8 cellular contexts compared by ENCODE assay signal in genomic region chr5:32504923-32505596, GRCh38.
DNase-seq lines count a peak whose midpoint lies in the region; ATAC-seq, FAIRE-seq and TF ChIP-seq lines count a peak whose summit lies in the region.

No MANE protein-coding gene starts in this region.

- no peak overlapping the region for H3K9ac ChIP-seq in K562 (ENCODE audit: insufficient read depth in 1 of 2, low read depth in 2 of 2, low read length in 2 of 2)
- no peak overlapping the region for H3K9ac ChIP-seq in kidney (ENCODE audit: low read length in 2 of 2)

- H3K36me3 ChIP-seq in K562 (ENCODE audit: control insufficient read depth, insufficient read depth, low read length) (no peaks in the 10 kb centered on the region), kidney (ENCODE audit: control insufficient read depth in 1 of 2, insufficient read depth in 2 of 2, low read length in 2 of 2) (no peaks in the 10 kb centered on the region)

- no peak overlapping the region for H3K4me3 ChIP-seq in K562
- H3K4me3 ChIP-seq in kidney (ENCODE audit: low read length in 2 of 2): no peak overlapping the region

- H3K27ac ChIP-seq in K562 (ENCODE audit: extremely low read depth, low read depth, low read length): no peak overlapping the region
- H3K27ac ChIP-seq in kidney (ENCODE audit: low read depth in 2 of 2, low read length in 2 of 2): peak overlapping the region in 1 of 2 donors; percentile 45

- H3K27ac Mint-ChIP-seq in CD14-positive monocyte: peak overlapping the region in 3 of 7 donors; percentile 3 to 25 (median 5)

- H3K27me3 Mint-ChIP-seq in CD14-positive monocyte (ENCODE audit: low read depth in 3 of 3): peaks cover 8 to 19% (median 13%) of the 10 kb centered on the region in 3 donors

- peak overlapping the region in 1 of 2 donors; percentile 63 for H3K4me3 Mint-ChIP-seq in CD14-positive monocyte

- TF ChIP-seq CTCF in K562 (IDR thresholded peaks at IDR 0.05 in 2 of 3, conservative IDR thresholded peaks at IDR 0.05 in 1 of 3; ENCODE audit: insufficient read depth in 2 of 3, low read depth in 1 of 3, low read length in 3 of 3): no peak
- no peak for TF ChIP-seq CTCF in kidney (IDR thresholded peaks at IDR 0.05; ENCODE audit: borderline replicate concordance, extremely low read depth, insufficient read depth)
- TF ChIP-seq CTCF in CD14-positive monocyte (IDR thresholded peaks at IDR 0.05): no peak

- no peak for FAIRE-seq in K562 (lab: Jason Lieb, UNC)
- FAIRE-seq in kidney (lab: Jason Lieb, UNC): no peak

- TF ChIP-seq EP300 in K562 (IDR thresholded peaks at IDR 0.05; ENCODE audit: low read length): no peak

- CTCF ChIA-PET in K562 (lab: Yijun Ruan, JAX; ENCODE audit: low intra/inter-chr PET ratio): no interaction called here

- H3K27me3 ChIP-seq in K562 (ENCODE audit: control insufficient read depth in 2 of 2, insufficient read depth in 2 of 2, low read length in 2 of 2): peaks cover 54 to 69% of the 10 kb centered on the region in 2 experiments

- no peaks in the 10 kb centered on the region; the same call in 1 of the 2 replicates for H4K20me1 ChIP-seq in K562 (replicated peaks; ENCODE audit: control insufficient read depth, insufficient read depth, low read length)

- no peak overlapping the region for H3K4me2 ChIP-seq in K562 (ENCODE audit: insufficient read depth, low read length)

- H3K4me1 ChIP-seq in K562 (replicated peaks in 1 of 2; ENCODE audit: control insufficient read depth in 2 of 2, insufficient read depth in 2 of 2, low read length in 2 of 2) (no peaks in the 10 kb centered on the region; a peak in 1 of 5 replicates), kidney (ENCODE audit: control insufficient read depth in 1 of 2, insufficient read depth in 1 of 2, low read depth in 1 of 2, low read length in 2 of 2) (peaks cover 9 to 11% of the 10 kb centered on the region in 2 donors)

- no peak for TF ChIP-seq RAD21 in K562 (CRISPR knock-in tag; conservative IDR thresholded peaks at IDR 0.05 in 1 of 2, IDR thresholded peaks at IDR 0.05 in 1 of 2)

- H3K79me2 ChIP-seq in K562 (ENCODE audit: control insufficient read depth, insufficient read depth, low read length): no peaks in the 10 kb centered on the region

- H3K36me3 Mint-ChIP-seq in CD14-positive monocyte: peaks cover 0 to 2% of the 10 kb centered on the region in 2 donors

- peaks cover 0 to 4% (median 2%) of the 10 kb centered on the region in 7 donors for H3K9me3 Mint-ChIP-seq in CD14-positive monocyte

- 1% methylated on average over 10 of the region's 10 CpGs for WGBS in K562 (ENCODE audit: insufficient coverage, low coverage, missing lambda C conversion rate)

- intact Hi-C loops in K562 (cut with micrococcal nuclease): no loop called here
- intact Hi-C loops in kidney (cut with DNase I): no loop called here
- intact Hi-C loops in CD14-positive monocyte (cut with micrococcal nuclease): no loop called here

- in situ Hi-C loops in K562 (cut with MboI): no loop called here

- BruUV-seq in K562 (replicated peaks; lab: Mats Ljungman, UMichigan): no TSS peak

- POLR2A ChIA-PET in K562 (lab: Yijun Ruan, JAX): interaction anchor here (0.6 to 1.3 kb wide), 2 partner anchors 16 to 20 kb away, joined by 3 read pairs; no protein-coding TSS in a partner anchor

- DNase-seq in NCI-H2107 treated with DMSO at 0.1 percent for 48 hours (lab: John Stamatoyannopoulos, UW; ENCODE audit: unreplicated experiment) (peak; percentile 97), K562 (ENCODE audit: extremely low read depth in 1 of 4, low spot score in 3 of 4) (peak in 3 of 4 experiments; percentile 31 to 57 (median 44)), kidney (peak; percentile 89), superior temporal gyrus (ENCODE audit: extremely low spot score) (peak; percentile 67), CD14-positive monocyte (ENCODE audit: low spot score) (no peak), HPDE6-E6E7 (ENCODE audit: extremely low spot score) (no peak)

- H2AFZ ChIP-seq in K562 (ENCODE audit: low read depth, low read length): no peak overlapping the region

- no peak for TF ChIP-seq POLR2A in K562 (conservative IDR thresholded peaks at IDR 0.05)

- no peaks in the 10 kb centered on the region for H3K9me1 ChIP-seq in K562 (ENCODE audit: control insufficient read depth, insufficient read depth, low read length)

- peaks cover 48% of the 10 kb centered on the region for H3K4me1 Mint-ChIP-seq in CD14-positive monocyte

- ATAC-seq in GM19023 (IDR thresholded peaks at IDR 0.05; ENCODE audit: unreplicated experiment) (peak; percentile 62), K562 (peak; percentile 80), GM19324 (IDR thresholded peaks at IDR 0.05; ENCODE audit: low FRiP score, unreplicated experiment) (no peak)

- no peaks in the 10 kb centered on the region for H3K9me3 ChIP-seq in K562 (replicated peaks; ENCODE audit: control insufficient read depth, insufficient read depth, low read depth, low read length)
- H3K9me3 ChIP-seq in kidney (ENCODE audit: control insufficient read depth in 1 of 2, low read length in 2 of 2): no peaks in the 10 kb centered on the region

TF ChIP-seq in K562, 482 proteins besides CTCF, POLR2A, EP300 and RAD21 (continues in another document):
- TF ChIP-seq TEAD4 (IDR thresholded peaks at IDR 0.05; ENCODE audit: low read length) (0 out of 2 replicates have a peak, but pooled peaks have one; percentile 31), TEAD4 (CRISPR knock-in tag; IDR thresholded peaks at IDR 0.05; ENCODE audit: borderline replicate concordance) (no peak), MLX (CRISPR knock-in tag; conservative IDR thresholded peaks at IDR 0.05) (no peak), TAL1 (IDR thresholded peaks at IDR 0.05) (peak; percentile 28; the same call in 1 of the 2 replicates), MAZ (CRISPR knock-in tag; conservative IDR thresholded peaks at IDR 0.05 in 1 of 2, IDR thresholded peaks at IDR 0.05 in 1 of 2) (peak in 1 of 2 experiments; percentile 35; a peak in 2 of 4 replicates)
- TF ChIP-seq, protein P1, sequence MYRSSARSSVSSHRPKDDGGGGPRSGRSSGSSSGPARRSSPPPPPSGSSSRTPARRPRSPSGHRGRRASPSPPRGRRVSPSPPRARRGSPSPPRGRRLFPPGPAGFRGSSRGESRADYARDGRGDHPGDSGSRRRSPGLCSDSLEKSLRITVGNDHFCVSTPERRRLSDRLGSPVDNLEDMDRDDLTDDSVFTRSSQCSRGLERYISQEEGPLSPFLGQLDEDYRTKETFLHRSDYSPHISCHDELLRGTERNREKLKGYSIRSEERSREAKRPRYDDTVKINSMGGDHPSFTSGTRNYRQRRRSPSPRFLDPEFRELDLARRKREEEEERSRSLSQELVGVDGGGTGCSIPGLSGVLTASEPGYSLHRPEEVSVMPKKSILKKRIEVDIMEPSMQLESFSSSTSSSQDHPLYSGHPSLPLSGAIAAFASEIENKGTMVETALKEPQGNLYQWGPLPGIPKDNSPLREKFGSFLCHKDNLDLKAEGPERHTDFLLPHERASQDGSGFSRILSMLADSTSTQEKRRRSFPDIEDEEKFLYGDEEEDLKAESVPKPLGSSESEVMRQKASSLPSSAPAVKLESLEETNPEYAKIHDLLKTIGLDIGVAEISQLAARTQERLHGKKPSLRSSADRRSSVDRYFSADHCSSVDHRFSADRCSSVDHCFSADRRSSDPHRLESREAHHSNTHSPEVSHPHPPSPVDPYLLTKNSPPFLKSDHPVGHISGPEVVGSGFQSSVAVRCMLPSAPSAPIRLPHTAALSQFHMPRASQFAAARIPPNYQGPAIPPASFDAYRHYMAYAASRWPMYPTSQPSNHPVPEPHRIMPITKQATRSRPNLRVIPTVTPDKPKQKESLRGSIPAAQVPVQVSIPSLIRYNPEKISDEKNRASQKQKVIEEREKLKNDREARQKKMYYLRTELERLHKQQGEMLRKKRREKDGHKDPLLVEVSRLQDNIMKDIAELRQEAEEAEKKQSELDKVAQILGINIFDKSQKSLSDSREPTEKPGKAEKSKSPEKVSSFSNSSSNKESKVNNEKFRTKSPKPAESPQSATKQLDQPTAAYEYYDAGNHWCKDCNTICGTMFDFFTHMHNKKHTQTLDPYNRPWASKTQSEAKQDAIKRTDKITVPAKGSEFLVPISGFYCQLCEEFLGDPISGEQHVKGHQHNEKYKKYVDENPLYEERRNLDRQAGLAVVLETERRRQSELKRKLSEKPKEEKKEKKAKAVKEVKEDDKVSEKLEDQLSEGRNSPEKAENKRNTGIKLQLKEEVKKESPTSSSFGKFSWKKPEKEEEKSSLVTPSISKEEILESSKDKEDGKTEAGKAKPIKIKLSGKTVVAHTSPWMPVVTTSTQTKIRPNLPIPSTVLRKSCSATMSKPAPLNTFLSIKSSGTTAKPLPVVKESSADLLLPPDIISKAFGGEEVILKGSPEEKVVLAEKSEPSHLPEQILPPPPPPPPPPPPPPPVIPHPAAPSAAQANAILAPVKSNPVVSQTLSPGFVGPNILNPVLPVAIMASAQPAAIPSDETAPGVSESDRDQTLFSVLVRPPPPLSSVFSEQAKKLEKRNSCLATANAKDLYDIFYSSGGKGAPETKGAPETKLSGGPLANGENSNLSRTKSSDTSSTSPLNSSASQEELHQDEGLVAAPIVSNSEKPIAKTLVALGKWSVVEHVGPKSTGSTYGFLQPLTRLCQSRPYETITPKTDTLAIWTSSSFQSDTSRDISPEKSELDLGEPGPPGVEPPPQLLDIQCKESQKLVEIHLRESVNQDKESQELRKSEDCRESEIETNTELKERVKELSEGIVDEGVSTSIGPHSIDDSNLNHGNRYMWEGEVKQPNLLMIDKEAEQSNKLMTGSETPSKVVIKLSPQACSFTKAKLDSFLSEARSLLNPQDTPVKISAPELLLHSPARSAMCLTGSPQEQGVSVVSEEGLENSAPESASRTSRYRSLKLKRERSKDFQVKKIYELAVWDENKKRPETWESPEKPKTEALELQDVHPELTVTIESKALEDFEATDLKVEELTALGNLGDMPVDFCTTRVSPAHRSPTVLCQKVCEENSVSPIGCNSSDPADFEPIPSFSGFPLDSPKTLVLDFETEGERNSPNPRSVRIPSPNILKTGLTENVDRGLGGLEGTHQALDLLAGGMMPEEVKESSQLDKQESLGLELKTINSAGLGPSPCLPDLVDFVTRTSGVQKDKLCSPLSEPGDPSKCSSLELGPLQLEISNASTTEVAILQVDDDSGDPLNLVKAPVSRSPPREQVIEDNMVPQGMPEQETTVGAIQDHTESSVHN (IDR thresholded peaks at IDR 0.05; ENCODE audit: borderline replicate concordance in 1 of 2, low read depth in 1 of 2): no peak

Comparison
In these comparisons a context has a peak if more than half of its experiments do, and no peak if none do; other contexts are left out.
1. DNase-seq: peak in NCI-H2107 treated with DMSO at 0.1 percent for 48 hours (single experiment), K562 (3 of 4), kidney (single experiment) and superior temporal gyrus (single experiment); none in CD14-positive monocyte (single experiment) and HPDE6-E6E7 (single experiment).